In the genomic region with DNA sequence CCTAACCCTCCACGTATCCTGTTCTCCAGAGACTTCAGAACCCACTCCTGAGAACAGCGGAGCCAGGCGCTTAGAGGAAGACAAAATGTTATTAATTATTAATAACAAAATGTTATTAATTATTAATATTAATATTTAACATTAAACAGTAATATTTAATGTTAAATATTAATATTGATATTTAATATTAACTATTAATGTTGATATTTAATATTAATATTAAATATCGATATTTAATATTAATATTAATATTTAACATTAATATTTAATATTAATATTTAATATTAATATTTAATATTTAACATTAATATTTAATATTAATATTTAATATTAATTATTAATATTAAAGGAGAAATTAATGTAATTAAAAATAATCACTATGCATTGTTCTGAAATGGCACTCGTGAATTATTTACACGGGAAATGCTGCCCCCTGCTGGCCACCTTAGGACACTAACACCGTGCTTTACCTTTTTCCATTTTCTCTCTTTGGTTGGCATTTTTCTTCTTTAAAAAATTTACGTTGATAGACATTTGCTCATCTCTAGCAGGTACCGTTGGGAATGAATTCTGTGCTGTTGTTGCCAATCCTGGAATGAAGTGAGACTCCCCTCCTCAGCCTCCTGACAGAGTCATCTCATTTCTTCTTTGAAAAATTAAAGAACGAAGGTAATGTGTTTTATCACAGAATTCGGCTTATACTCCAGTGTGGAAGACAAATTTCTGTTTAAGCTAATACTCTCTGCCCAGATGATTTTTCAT, we compare ENCODE assay signal across 8 cellular contexts. TPM values are rescaled to one million over a fixed set of nuclear protein-coding genes. Genes with fewer than 3 reads are reported as not detected.
DNase-seq lines count a peak whose midpoint lies in the region; ATAC-seq and TF ChIP-seq lines count a peak whose summit lies in the region.

No MANE protein-coding gene starts in this region.

- H3K4me1 ChIP-seq in vagina: no peaks in the 10 kb centered on the region

- no peaks in the 10 kb centered on the region for H3K36me3 ChIP-seq in vagina

- TF ChIP-seq POLR2A in vagina (IDR thresholded peaks at IDR 0.05): no peak

- no peaks in the 10 kb centered on the region for H3K27me3 ChIP-seq in vagina

- TF ChIP-seq CTCF in foreskin fibroblast (IDR thresholded peaks at IDR 0.05; ENCODE audit: low read depth, low read length) (peak; percentile 67), vagina (IDR thresholded peaks at IDR 0.05) (peak in 2 of 3 experiments; percentile 54 to 63)

- DNase-seq in activated gamma-delta T cell treated with Interleukin-2 at 50 U/mL for 16 hours: peak; percentile 67
- no peak for DNase-seq in activated gamma-delta T cell (lab: John Stamatoyannopoulos, UW)
- peak; percentile 18 for DNase-seq in NCI-H774 (lab: John Stamatoyannopoulos, UW)
- DNase-seq in activated T-cell treated with anti-CD3 and anti-CD28 coated beads for 48 hours (ENCODE audit: low read depth): peak; percentile 37
- DNase-seq in foreskin fibroblast: peak; percentile 10 to 61
- peak; percentile 24 for DNase-seq in pons (ENCODE audit: low spot score)
- no peak for DNase-seq in vagina (ENCODE audit: extremely low spot score in 2 of 2)

- intact Hi-C loops in vagina (cut with DNase I): no loop called here

- H3K27ac ChIP-seq in vagina: no peak overlapping the region

- no peak for ATAC-seq in GM21576 (IDR thresholded peaks at IDR 0.05; ENCODE audit: unreplicated experiment)

- H3K4me3 ChIP-seq in foreskin fibroblast (ENCODE audit: low read depth in 1 of 2, low read length in 2 of 2) (no peak overlapping the region), vagina (no peak overlapping the region)

- no peaks in the 10 kb centered on the region for H3K9me3 ChIP-seq in vagina

RNA-seq across cellular contexts. Expression of a gene that starts 7.5 kb away (rescaled TPM):
- total RNA-seq in vagina: not detected

Comparison
In these comparisons a context has a peak if more than half of its experiments do, and no peak if none do; other contexts are left out.
1. DNase-seq: peak in activated gamma-delta T cell treated with Interleukin-2 at 50 U/mL for 16 hours (single experiment), NCI-H774 (single experiment), activated T-cell treated with anti-CD3 and anti-CD28 coated beads for 48 hours (single experiment), foreskin fibroblast (2 of 2) and pons (single experiment); none in activated gamma-delta T cell (single experiment) and vagina (0 of 2).